Comparison of ENCODE assay signal across 37 cellular contexts in genomic region chr17:81995463-81996231, GRCh38. TPM values are rescaled to one million over a fixed set of nuclear protein-coding genes. Genes with fewer than 3 reads are reported as not detected.
DNase-seq lines count a peak whose midpoint lies in the region; ATAC-seq, FAIRE-seq and TF ChIP-seq lines count a peak whose summit lies in the region.
"Had no signal": no experiment of that assay in that cellular context is flagged by ENCODE, and none has a peak within 500 bp of the region (broad histone marks: within the 10 kb centered on the region; RNA-seq: fewer than 3 reads in every experiment).

No MANE protein-coding gene starts in this region.

- ATAC-seq in HepG2, result peak; percentile 2
- ATAC-seq: activated naive CD8-positive, alpha-beta T cell treated with anti-CD3 and anti-CD28 coated beads, Interleukin-2, amount 50 U/mL, for 24 hours; esophagus mucosa; Panc1; right lobe of liver; stimulated activated naive CD8-positive, alpha-beta T cell treated with anti-CD3 and anti-CD28 coated beads, Interleukin-15, Interleukin-2, amounts not matched to agents 100 U/mL and 50 U/mL, for 24 hours had no signal

- H3K4me3 ChIP-seq in Caco-2 (ENCODE audit: low read depth, low read length) (peak overlapping the region; percentile 34), WERI-Rb-1 (ENCODE audit: low read depth, low read length) (no peak overlapping the region), HepG2 (replicated peaks in 1 of 3; ENCODE audit: insufficient read depth in 1 of 3, low read depth in 2 of 3, low read length in 3 of 3) (peak overlapping the region; percentile 53 to 80 (median 55))
- H3K4me3 ChIP-seq: cardiac muscle cell, HAP-1, right lobe of liver, spleen, testis, uterus had no signal

- no peak for FAIRE-seq in HepG2 (lab: Jason Lieb, UNC)
- FAIRE-seq: astrocyte, keratinocyte had no signal

- BruUV-seq in Caco-2 (replicated peaks; lab: Mats Ljungman, UMichigan), result no TSS peak
- BruUV-seq in HepG2 (replicated peaks; lab: Mats Ljungman, UMichigan), result no TSS peak

- H3K27me3 Mint-ChIP-seq in Caco-2 (ENCODE audit: insufficient read depth, unreplicated experiment), result no peaks in the 10 kb centered on the region
- no peaks in the 10 kb centered on the region for H3K27me3 Mint-ChIP-seq in osteocyte (ENCODE audit: unreplicated experiment)
- H3K27me3 Mint-ChIP-seq: activated CD4-positive, alpha-beta memory T cell treated with anti-CD3 and anti-CD28 coated beads, Interleukin-2, amount 10 ng/mL, durations not matched to agents 7 days and 5 days; activated naive CD8-positive, alpha-beta T cell treated with anti-CD3 and anti-CD28 coated beads, Interleukin-2, amount 50 U/mL, for 24 hours had no signal

- H3K36me3 Mint-ChIP-seq in Caco-2 (ENCODE audit: insufficient read depth, unreplicated experiment), result peaks cover 16% of the 10 kb centered on the region
- H3K36me3 Mint-ChIP-seq in osteocyte (ENCODE audit: unreplicated experiment), result peaks cover 10% of the 10 kb centered on the region

- H3K27ac Mint-ChIP-seq in Caco-2 (ENCODE audit: unreplicated experiment) (peak overlapping the region; percentile 71), osteocyte (ENCODE audit: unreplicated experiment) (no peak overlapping the region)
- H3K27ac Mint-ChIP-seq: activated CD4-positive, alpha-beta memory T cell treated with anti-CD3 and anti-CD28 coated beads, Interleukin-2, amount 10 ng/mL, durations not matched to agents 7 days and 5 days; activated naive CD8-positive, alpha-beta T cell treated with anti-CD3 and anti-CD28 coated beads, Interleukin-2, amount 50 U/mL, for 24 hours; mesothelial cell of epicardium had no signal

- in situ Hi-C loops in HepG2 (cut with HindIII; ENCODE audit: extremely low pct_ligation_motif_present, low pct_unique_long_range_greater_than_20kb), result loop anchor here (5.0 kb wide), 1 partner anchor 38 kb away; no protein-coding TSS in a partner anchor

- H3K27me3 ChIP-seq in Caco-2 (replicated peaks; ENCODE audit: control insufficient read depth, insufficient read depth, low read length) (no peaks in the 10 kb centered on the region), WERI-Rb-1 (ENCODE audit: insufficient read depth, low read depth, severe bottlenecking) (no peaks in the 10 kb centered on the region), HepG2 (ENCODE audit: control insufficient read depth in 1 of 2, insufficient read depth in 2 of 2, low read length in 2 of 2) (no peaks in the 10 kb centered on the region)
- H3K27me3 ChIP-seq: cardiac muscle cell, neutrophil, right lobe of liver, spleen, testis, uterus had no signal

- no peaks in the 10 kb centered on the region for H3K9me3 Mint-ChIP-seq in Caco-2 (ENCODE audit: unreplicated experiment)
- H3K9me3 Mint-ChIP-seq in osteocyte (ENCODE audit: unreplicated experiment), result no peaks in the 10 kb centered on the region
- H3K9me3 Mint-ChIP-seq: activated CD4-positive, alpha-beta memory T cell treated with anti-CD3 and anti-CD28 coated beads, Interleukin-2, amount 10 ng/mL, durations not matched to agents 7 days and 5 days; activated naive CD8-positive, alpha-beta T cell treated with anti-CD3 and anti-CD28 coated beads, Interleukin-2, amount 50 U/mL, for 24 hours; mesothelial cell of epicardium had no signal

- no peak overlapping the region for H2AFZ ChIP-seq in HepG2 (ENCODE audit: low read length)

- peak overlapping the region; percentile 82 for H3K4me3 Mint-ChIP-seq in Caco-2 (ENCODE audit: unreplicated experiment)
- H3K4me3 Mint-ChIP-seq in osteocyte (ENCODE audit: unreplicated experiment), result no peak overlapping the region
- H3K4me3 Mint-ChIP-seq: activated CD4-positive, alpha-beta memory T cell treated with anti-CD3 and anti-CD28 coated beads, Interleukin-2, amount 10 ng/mL, durations not matched to agents 7 days and 5 days; activated naive CD8-positive, alpha-beta T cell treated with anti-CD3 and anti-CD28 coated beads, Interleukin-2, amount 50 U/mL, for 24 hours; mesothelial cell of epicardium had no signal

- CTCF ChIA-PET in Caco-2 (lab: Charles Lee), result interaction anchor here (0.6 to 3.3 kb wide), 5 partner anchors 25 to 138 kb away, joined by 4 to 13 read pairs (median 5); partner anchors contain the start of genes CENPX, LRRC45 and MAFG
- CTCF ChIA-PET in HepG2 (lab: Yijun Ruan, JAX; ENCODE audit: low intra/inter-chr PET ratio, low total read pairs), result interaction anchor here (1.0 to 5.6 kb wide), 3 partner anchors 24 to 36 kb away, joined by 4 to 73 read pairs (median 6); partner anchors contain the start of gene NOTUM

- H3K36me3 ChIP-seq in Caco-2 (ENCODE audit: control insufficient read depth, insufficient read depth, low read length) (no peaks in the 10 kb centered on the region), WERI-Rb-1 (peaks cover 42% of the 10 kb centered on the region), HepG2 (replicated peaks in 1 of 2; ENCODE audit: control insufficient read depth in 1 of 2, insufficient read depth in 2 of 2, low read length in 2 of 2) (0 out of 5 replicates have a peak, but pooled peaks cover 0 to 3% of the 10 kb centered on the region in 2 experiments)
- H3K36me3 ChIP-seq: cardiac muscle cell, HAP-1, right lobe of liver, uterus had no signal

- peak; percentile 90 for TF ChIP-seq RAD21 in HepG2 (CRISPR knock-in tag; IDR thresholded peaks at IDR 0.05)

- peak overlapping the region; percentile 96 for H3K9ac ChIP-seq in HepG2 (ENCODE audit: insufficient read depth, low read depth, low read length)

- WGBS in HepG2 (ENCODE audit: low lambda C conversion rate), result 13% methylated on average over 20 of the region's 29 CpGs

- H3K79me2 ChIP-seq in HepG2 (ENCODE audit: insufficient read depth, low read length), result peaks cover 57% of the 10 kb centered on the region

- H3K4me1 ChIP-seq in Caco-2 (peaks cover 18% of the 10 kb centered on the region; the same call in 1 of the 2 replicates), HepG2 (ENCODE audit: insufficient read depth, low read length) (peaks cover 99% of the 10 kb centered on the region)
- H3K4me1 ChIP-seq: HAP-1, testis, uterus had no signal

- TF ChIP-seq POLR2A in HepG2 (IDR thresholded peaks at IDR 0.05; ENCODE audit: insufficient read depth in 1 of 2, low read depth in 2 of 2, low read length in 2 of 2), result no peak; a peak in 1 of 4 replicates

- H4K20me1 ChIP-seq in HepG2 (ENCODE audit: insufficient read depth, low read length), result no peaks in the 10 kb centered on the region

- H3K27ac ChIP-seq in WERI-Rb-1 (no peak overlapping the region), HepG2 (ENCODE audit: extremely low read length, insufficient read depth, low read length) (peak overlapping the region; percentile 97)
- H3K27ac ChIP-seq: cardiac muscle cell, neutrophil, right lobe of liver, spleen, testis, uterus had no signal

- POLR2A ChIA-PET in Caco-2 (lab: Charles Lee), result interaction anchor here (0.5 kb wide), 1 partner anchor 79 kb away, joined by 9 read pairs; no protein-coding TSS in a partner anchor
- POLR2A ChIA-PET in HepG2 (lab: Yijun Ruan, JAX), result interaction anchor here (0.6 to 16.1 kb wide), 30 partner anchors 8 to 268 kb away, joined by 3 to 470 read pairs (median 5); partner anchors contain the start of genes ASPSCR1, CENPX, DCXR and LRRC45

- H3K4me1 Mint-ChIP-seq in Caco-2 (ENCODE audit: low read depth, unreplicated experiment) (peaks cover 4% of the 10 kb centered on the region), osteocyte (ENCODE audit: unreplicated experiment) (peaks cover 27% of the 10 kb centered on the region)
- H3K4me1 Mint-ChIP-seq: activated CD4-positive, alpha-beta memory T cell treated with anti-CD3 and anti-CD28 coated beads, Interleukin-2, amount 10 ng/mL, durations not matched to agents 7 days and 5 days; activated naive CD8-positive, alpha-beta T cell treated with anti-CD3 and anti-CD28 coated beads, Interleukin-2, amount 50 U/mL, for 24 hours had no signal

- intact Hi-C loops in Caco-2 (cut with micrococcal nuclease; ENCODE audit: unreplicated experiment), result no loop called here
- intact Hi-C loops in HepG2 (cut with micrococcal nuclease; ENCODE audit: unreplicated experiment), result loop anchor here (2.0 kb wide), 1 partner anchor 35 kb away; the partner anchor contains the start of gene NOTUM
- intact Hi-C loops in cardiac septum (cut with DNase I), result no loop called here

- H3K9me3 ChIP-seq in Caco-2 (no peaks in the 10 kb centered on the region), WERI-Rb-1 (ENCODE audit: severe bottlenecking) (no peaks in the 10 kb centered on the region), HepG2 (ENCODE audit: low read length) (no peaks in the 10 kb centered on the region)
- H3K9me3 ChIP-seq: HAP-1, neutrophil, right lobe of liver, spleen, testis, uterus had no signal

- TF ChIP-seq CTCF in Caco-2 (IDR thresholded peaks at IDR 0.05; ENCODE audit: insufficient read depth in 1 of 2, low read depth in 1 of 2, low read length in 1 of 2, severe bottlenecking in 1 of 2, unreplicated experiment in 1 of 2) (no peak), WERI-Rb-1 (IDR thresholded peaks at IDR 0.05; ENCODE audit: low read depth, low read length) (no peak), HepG2 (CRISPR knock-in tag; IDR thresholded peaks at IDR 0.05) (peak; percentile 84), osteocyte (IDR thresholded peaks at IDR 0.05) (no peak)

- TF ChIP-seq EP300 in HepG2 (IDR thresholded peaks at IDR 0.05; ENCODE audit: low read depth in 2 of 2, low read length in 2 of 2), result no peak
- peak; percentile 26; the same call in 1 of the 2 replicates for TF ChIP-seq EP300 in HepG2 (CRISPR knock-in tag; IDR thresholded peaks at IDR 0.05; ENCODE audit: borderline replicate concordance)

- H3K4me2 ChIP-seq in HepG2 (ENCODE audit: low read depth, low read length), result peak overlapping the region; percentile 99

- DNase-seq in Caco-2, result no peak
- DNase-seq in WERI-Rb-1, result peak; percentile 12
- DNase-seq in HepG2 (ENCODE audit: low spot score), result peak; percentile 81
- DNase-seq in osteocyte (ENCODE audit: extremely low spot score, unreplicated experiment), result no peak
- DNase-seq in NCI-H1048 (lab: John Stamatoyannopoulos, UW), result no peak
- no peak for DNase-seq in cardiac septum (ENCODE audit: low spot score)
- DNase-seq: 8988T; activated CD4-positive, alpha-beta memory T cell treated with anti-CD3 and anti-CD28 coated beads, Interleukin-2, amount 10 ng/mL, durations not matched to agents 7 days and 5 days; activated CD4-positive, CD25-positive, alpha-beta regulatory T cell treated with anti-CD3 and anti-CD28 coated beads, Interleukin-2, amount 50 U/mL, for 72 hours; activated CD8-positive, alpha-beta memory T cell treated with anti-CD3 and anti-CD28 coated beads, Interleukin-2, amount 50 U/mL, for 4 hours; activated naive CD4-positive, alpha-beta T cell; activated naive CD8-positive, alpha-beta T cell treated with anti-CD3 and anti-CD28 coated beads, Interleukin-2, amount 50 U/mL, for 24 hours; Calu3; DMS79 treated with DMSO at 0.1 percent for 48 hours; GF-D8; Kasumi-1; MV-4-11; NCI-H146; NCI-H226; NCI-H526 treated with DMSO at 0.1 percent for 48 hours; SHP77; spleen; stimulated activated CD4-positive, alpha-beta T cell treated with anti-CD3 and anti-CD28 coated beads, Interleukin-2, amount 100 ng/mL, for 24 hours; stimulated activated naive CD8-positive, alpha-beta T cell treated with anti-CD3 and anti-CD28 coated beads, Interleukin-15, Interleukin-2, amounts not matched to agents 100 U/mL and 50 U/mL, for 24 hours; T-helper 2 cell; testis; uterus had no signal

RNA-seq across cellular contexts. Expression of gene ASPSCR1, which starts 18.2 kb away (rescaled TPM):
- 58.0 and 59.2 TPM in 2 replicates for total RNA-seq in Caco-2 (2022)
- 221 and 314 TPM in 2 replicates for total RNA-seq in HepG2 (2016; rRNA removed; fragmentation: Illumina TruSeq; extraction: Trizol)
- 180 and 228 TPM in 2 replicates for total RNA-seq in HepG2 (2016; cell fraction: cytosol; rRNA removed; fragmentation: Illumina TruSeq; extraction: Trizol; ENCODE audit: low read depth)
- total RNA-seq in HepG2 (2016; cell fraction: insoluble cytoplasmic fraction; rRNA removed; fragmentation: Illumina TruSeq; extraction: Trizol), result 219 and 327 TPM in 2 replicates
- 207 and 283 TPM in 2 replicates for total RNA-seq in HepG2 (2016; cell fraction: membrane; rRNA removed; fragmentation: Illumina TruSeq; extraction: Trizol)
- 184 and 224 TPM in 2 replicates for total RNA-seq in HepG2 (2016; cell fraction: nucleus; rRNA removed; fragmentation: Illumina TruSeq; extraction: Trizol)
- 257 and 274 TPM in 2 replicates for polyA plus RNA-seq in HepG2 (2011; rRNA removed)
- 164 and 428 TPM in 2 replicates for polyA plus RNA-seq in HepG2 (2011; cell fraction: cytosol; rRNA removed)
- 988 and 1,754 TPM in 2 replicates for polyA plus RNA-seq in HepG2 (2011; cell fraction: nucleus; rRNA removed)
- polyA plus RNA-seq in HepG2 (2012), result 102 and 190 TPM in 2 replicates
- polyA plus RNA-seq in HepG2 (2016; cell fraction: cytosol; fragmentation: Illumina TruSeq; extraction: Trizol; ENCODE audit: low read depth), result 154 and 193 TPM in 2 replicates
- 188 and 212 TPM in 2 replicates for polyA plus RNA-seq in HepG2 (2016; cell fraction: insoluble cytoplasmic fraction; fragmentation: Illumina TruSeq; extraction: Trizol; ENCODE audit: low read depth)
- polyA plus RNA-seq in HepG2 (2016; cell fraction: membrane; fragmentation: Illumina TruSeq; extraction: Trizol; ENCODE audit: low read depth), result 186 and 218 TPM in 2 replicates
- 413 and 420 TPM in 2 replicates for polyA plus RNA-seq in HepG2 (2016; cell fraction: nucleus; fragmentation: Illumina TruSeq; extraction: Trizol; ENCODE audit: insufficient read depth, low read depth)
- polyA minus RNA-seq in HepG2 (2011; rRNA and poly(A)+ RNA removed; ENCODE audit: low replicate concordance), result 26.8 and 276 TPM in 2 replicates
- 97.1 and 133 TPM in 2 replicates for polyA minus RNA-seq in HepG2 (2011; cell fraction: cytosol; rRNA and poly(A)+ RNA removed)
- polyA minus RNA-seq in HepG2 (2011; cell fraction: nucleus; rRNA and poly(A)+ RNA removed), result 107 and 152 TPM in 2 replicates
- 45.9 and 47.1 TPM in 2 replicates for total RNA-seq in osteocyte
- 25.5 TPM for total RNA-seq in cardiac septum

RNA-seq across cellular contexts. Expression of gene CENPX, which starts 27.0 kb away (rescaled TPM):
- total RNA-seq in Caco-2 (2022) (85.3 and 94.9 TPM in 2 replicates), HepG2 (2016; rRNA removed; fragmentation: Illumina TruSeq; extraction: Trizol) (166 and 170 TPM in 2 replicates), osteocyte (29.4 and 31.7 TPM in 2 replicates), cardiac septum (22.8 TPM)
- total RNA-seq in HepG2 (2016; cell fraction: cytosol; rRNA removed; fragmentation: Illumina TruSeq; extraction: Trizol; ENCODE audit: low read depth), result 262 and 321 TPM in 2 replicates
- total RNA-seq in HepG2 (2016; cell fraction: insoluble cytoplasmic fraction; rRNA removed; fragmentation: Illumina TruSeq; extraction: Trizol), result 171 and 173 TPM in 2 replicates
- 221 and 277 TPM in 2 replicates for total RNA-seq in HepG2 (2016; cell fraction: membrane; rRNA removed; fragmentation: Illumina TruSeq; extraction: Trizol)
- total RNA-seq in HepG2 (2016; cell fraction: nucleus; rRNA removed; fragmentation: Illumina TruSeq; extraction: Trizol), result 85.1 and 103 TPM in 2 replicates
- polyA plus RNA-seq in HepG2 (2011; rRNA removed), result 92.7 and 96.7 TPM in 2 replicates
- polyA plus RNA-seq in HepG2 (2011; cell fraction: cytosol; rRNA removed), result 88.8 and 138 TPM in 2 replicates
- polyA plus RNA-seq in HepG2 (2011; cell fraction: nucleus; rRNA removed), result 166 and 170 TPM in 2 replicates
- polyA plus RNA-seq in HepG2 (2012), result 46.3 and 61.5 TPM in 2 replicates
- polyA plus RNA-seq in HepG2 (2016; cell fraction: cytosol; fragmentation: Illumina TruSeq; extraction: Trizol; ENCODE audit: low read depth), result 176 and 237 TPM in 2 replicates
- polyA plus RNA-seq in HepG2 (2016; cell fraction: insoluble cytoplasmic fraction; fragmentation: Illumina TruSeq; extraction: Trizol; ENCODE audit: low read depth), result 143 and 150 TPM in 2 replicates
- 176 and 221 TPM in 2 replicates for polyA plus RNA-seq in HepG2 (2016; cell fraction: membrane; fragmentation: Illumina TruSeq; extraction: Trizol; ENCODE audit: low read depth)
- polyA plus RNA-seq in HepG2 (2016; cell fraction: nucleus; fragmentation: Illumina TruSeq; extraction: Trizol; ENCODE audit: insufficient read depth, low read depth), result 178 and 180 TPM in 2 replicates
- polyA minus RNA-seq in HepG2 (2011; rRNA and poly(A)+ RNA removed; ENCODE audit: low replicate concordance), result 32.0 and 49.8 TPM in 2 replicates
- polyA minus RNA-seq in HepG2 (2011; cell fraction: cytosol; rRNA and poly(A)+ RNA removed), result 14.8 and 16.2 TPM in 2 replicates
- polyA minus RNA-seq in HepG2 (2011; cell fraction: nucleus; rRNA and poly(A)+ RNA removed), result 20.0 and 26.9 TPM in 2 replicates

RNA-seq across cellular contexts. Expression of gene LRRC45, which starts 27.5 kb away (rescaled TPM):
- total RNA-seq in Caco-2 (2022) (33.2 and 38.2 TPM in 2 replicates), HepG2 (2016; rRNA removed; fragmentation: Illumina TruSeq; extraction: Trizol) (21.4 and 48.1 TPM in 2 replicates), osteocyte (9.4 and 9.8 TPM in 2 replicates), cardiac septum (3.3 TPM)
- total RNA-seq in HepG2 (2016; cell fraction: cytosol; rRNA removed; fragmentation: Illumina TruSeq; extraction: Trizol; ENCODE audit: low read depth), result 30.2 and 31.8 TPM in 2 replicates
- 20.6 and 49.6 TPM in 2 replicates for total RNA-seq in HepG2 (2016; cell fraction: insoluble cytoplasmic fraction; rRNA removed; fragmentation: Illumina TruSeq; extraction: Trizol)
- total RNA-seq in HepG2 (2016; cell fraction: membrane; rRNA removed; fragmentation: Illumina TruSeq; extraction: Trizol), result 14.9 and 19.0 TPM in 2 replicates
- total RNA-seq in HepG2 (2016; cell fraction: nucleus; rRNA removed; fragmentation: Illumina TruSeq; extraction: Trizol), result 49.7 and 54.4 TPM in 2 replicates
- polyA plus RNA-seq in HepG2 (2011; rRNA removed), result 11.6 and 14.1 TPM in 2 replicates
- 5.5 and 10.0 TPM in 2 replicates for polyA plus RNA-seq in HepG2 (2011; cell fraction: cytosol; rRNA removed)
- 112 and 182 TPM in 2 replicates for polyA plus RNA-seq in HepG2 (2011; cell fraction: nucleus; rRNA removed)
- 7.5 and 8.8 TPM in 2 replicates for polyA plus RNA-seq in HepG2 (2012)
- 3.3 and 4.2 TPM in 2 replicates for polyA plus RNA-seq in HepG2 (2016; cell fraction: cytosol; fragmentation: Illumina TruSeq; extraction: Trizol; ENCODE audit: low read depth)
- polyA plus RNA-seq in HepG2 (2016; cell fraction: insoluble cytoplasmic fraction; fragmentation: Illumina TruSeq; extraction: Trizol; ENCODE audit: low read depth), result 19.5 and 19.7 TPM in 2 replicates
- 9.1 and 9.2 TPM in 2 replicates for polyA plus RNA-seq in HepG2 (2016; cell fraction: membrane; fragmentation: Illumina TruSeq; extraction: Trizol; ENCODE audit: low read depth)
- 129 and 136 TPM in 2 replicates for polyA plus RNA-seq in HepG2 (2016; cell fraction: nucleus; fragmentation: Illumina TruSeq; extraction: Trizol; ENCODE audit: insufficient read depth, low read depth)
- 11.1 and 15.7 TPM in 2 replicates for polyA minus RNA-seq in HepG2 (2011; rRNA and poly(A)+ RNA removed; ENCODE audit: low replicate concordance)
- 6.1 and 8.2 TPM in 2 replicates for polyA minus RNA-seq in HepG2 (2011; cell fraction: cytosol; rRNA and poly(A)+ RNA removed)
- 25.0 and 27.2 TPM in 2 replicates for polyA minus RNA-seq in HepG2 (2011; cell fraction: nucleus; rRNA and poly(A)+ RNA removed)

RNA-seq across cellular contexts. Expression of gene NOTUM, which starts 34.7 kb away (rescaled TPM):
- total RNA-seq in Caco-2 (2022) (11.1 and 13.0 TPM in 2 replicates), HepG2 (2016; rRNA removed; fragmentation: Illumina TruSeq; extraction: Trizol) (67.7 and 160 TPM in 2 replicates), osteocyte (0.30 TPM in 1 of 2 replicates, not detected in the other), cardiac septum (0.38 TPM)
- total RNA-seq in HepG2 (2016; cell fraction: cytosol; rRNA removed; fragmentation: Illumina TruSeq; extraction: Trizol; ENCODE audit: low read depth), result 84.5 and 93.0 TPM in 2 replicates
- total RNA-seq in HepG2 (2016; cell fraction: insoluble cytoplasmic fraction; rRNA removed; fragmentation: Illumina TruSeq; extraction: Trizol), result 57.7 and 164 TPM in 2 replicates
- 135 and 136 TPM in 2 replicates for total RNA-seq in HepG2 (2016; cell fraction: membrane; rRNA removed; fragmentation: Illumina TruSeq; extraction: Trizol)
- total RNA-seq in HepG2 (2016; cell fraction: nucleus; rRNA removed; fragmentation: Illumina TruSeq; extraction: Trizol), result 135 and 163 TPM in 2 replicates
- 150 and 181 TPM in 2 replicates for polyA plus RNA-seq in HepG2 (2011; rRNA removed)
- 114 and 236 TPM in 2 replicates for polyA plus RNA-seq in HepG2 (2011; cell fraction: cytosol; rRNA removed)
- 458 and 622 TPM in 2 replicates for polyA plus RNA-seq in HepG2 (2011; cell fraction: nucleus; rRNA removed)
- polyA plus RNA-seq in HepG2 (2012), result 125 and 195 TPM in 2 replicates
- polyA plus RNA-seq in HepG2 (2016; cell fraction: cytosol; fragmentation: Illumina TruSeq; extraction: Trizol; ENCODE audit: low read depth), result 88.8 and 91.1 TPM in 2 replicates
- 83.8 and 101 TPM in 2 replicates for polyA plus RNA-seq in HepG2 (2016; cell fraction: insoluble cytoplasmic fraction; fragmentation: Illumina TruSeq; extraction: Trizol; ENCODE audit: low read depth)
- 141 and 157 TPM in 2 replicates for polyA plus RNA-seq in HepG2 (2016; cell fraction: membrane; fragmentation: Illumina TruSeq; extraction: Trizol; ENCODE audit: low read depth)
- polyA plus RNA-seq in HepG2 (2016; cell fraction: nucleus; fragmentation: Illumina TruSeq; extraction: Trizol; ENCODE audit: insufficient read depth, low read depth), result 380 and 399 TPM in 2 replicates
- 0.49 and 206 TPM in 2 replicates for polyA minus RNA-seq in HepG2 (2011; rRNA and poly(A)+ RNA removed; ENCODE audit: low replicate concordance)
- polyA minus RNA-seq in HepG2 (2011; cell fraction: cytosol; rRNA and poly(A)+ RNA removed), result 89.1 and 107 TPM in 2 replicates
- 78.2 and 93.7 TPM in 2 replicates for polyA minus RNA-seq in HepG2 (2011; cell fraction: nucleus; rRNA and poly(A)+ RNA removed)
- total RNA-seq: Calu3, esophagus mucosa, posterior vena cava had no signal
- polyA plus RNA-seq: keratinocyte had no signal

RNA-seq across cellular contexts. Expression of gene RAC3, which starts 35.8 kb away (rescaled TPM):
- total RNA-seq in Caco-2 (2022), result 94.5 and 96.7 TPM in 2 replicates
- total RNA-seq in HepG2 (2016; rRNA removed; fragmentation: Illumina TruSeq; extraction: Trizol), result 4.0 and 10.5 TPM in 2 replicates
- 6.8 and 9.8 TPM in 2 replicates for total RNA-seq in HepG2 (2016; cell fraction: cytosol; rRNA removed; fragmentation: Illumina TruSeq; extraction: Trizol; ENCODE audit: low read depth)
- 3.9 and 12.6 TPM in 2 replicates for total RNA-seq in HepG2 (2016; cell fraction: insoluble cytoplasmic fraction; rRNA removed; fragmentation: Illumina TruSeq; extraction: Trizol)
- total RNA-seq in HepG2 (2016; cell fraction: membrane; rRNA removed; fragmentation: Illumina TruSeq; extraction: Trizol), result 7.3 and 10.1 TPM in 2 replicates
- 11.7 and 12.9 TPM in 2 replicates for total RNA-seq in HepG2 (2016; cell fraction: nucleus; rRNA removed; fragmentation: Illumina TruSeq; extraction: Trizol)
- 21.3 and 24.1 TPM in 2 replicates for polyA plus RNA-seq in HepG2 (2011; rRNA removed)
- polyA plus RNA-seq in HepG2 (2011; cell fraction: cytosol; rRNA removed), result 12.8 and 16.7 TPM in 2 replicates
- 111 and 165 TPM in 2 replicates for polyA plus RNA-seq in HepG2 (2011; cell fraction: nucleus; rRNA removed)
- polyA plus RNA-seq in HepG2 (2012), result 6.3 and 10.6 TPM in 2 replicates
- polyA plus RNA-seq in HepG2 (2016; cell fraction: cytosol; fragmentation: Illumina TruSeq; extraction: Trizol; ENCODE audit: low read depth), result 10.4 and 12.0 TPM in 2 replicates
- polyA plus RNA-seq in HepG2 (2016; cell fraction: insoluble cytoplasmic fraction; fragmentation: Illumina TruSeq; extraction: Trizol; ENCODE audit: low read depth), result 6.0 and 7.2 TPM in 2 replicates
- polyA plus RNA-seq in HepG2 (2016; cell fraction: membrane; fragmentation: Illumina TruSeq; extraction: Trizol; ENCODE audit: low read depth), result 8.8 and 10.0 TPM in 2 replicates
- polyA plus RNA-seq in HepG2 (2016; cell fraction: nucleus; fragmentation: Illumina TruSeq; extraction: Trizol; ENCODE audit: insufficient read depth, low read depth), result 45.9 and 51.6 TPM in 2 replicates
- 12.6 and 13.2 TPM in 2 replicates for polyA minus RNA-seq in HepG2 (2011; rRNA and poly(A)+ RNA removed; ENCODE audit: low replicate concordance)
- polyA minus RNA-seq in HepG2 (2011; cell fraction: cytosol; rRNA and poly(A)+ RNA removed), result 3.0 and 3.6 TPM in 2 replicates
- polyA minus RNA-seq in HepG2 (2011; cell fraction: nucleus; rRNA and poly(A)+ RNA removed), result 6.7 and 7.6 TPM in 2 replicates
- 19.4 and 21.8 TPM in 2 replicates for total RNA-seq in osteocyte
- total RNA-seq in cardiac septum, result 0.65 TPM

Comparison
In these comparisons a context has a peak if more than half of its experiments do, and no peak if none do; other contexts are left out.
1. DNase-seq: peak in WERI-Rb-1 (single experiment) and HepG2 (single experiment); none in Caco-2 (0 of 2), osteocyte (single experiment), NCI-H1048 (single experiment) and cardiac septum (single experiment).